In genomic region chr9:21752003-21752402, GRCh38 we compare ENCODE assay signal across 18 cellular contexts. TPM values are rescaled to one million over a fixed set of nuclear protein-coding genes. Genes with fewer than 3 reads are reported as not detected.
DNase-seq lines count a peak whose midpoint lies in the region; TF ChIP-seq lines count a peak whose summit lies in the region.
"Had no signal": no experiment of that assay in that cellular context is flagged by ENCODE, and none has a peak within 500 bp of the region (broad histone marks: within the 10 kb centered on the region; RNA-seq: fewer than 3 reads in every experiment).

No MANE protein-coding gene starts in this region.

- no peak overlapping the region for H3K4me3 Mint-ChIP-seq in H9
- H3K4me3 Mint-ChIP-seq in activated T-cell treated with anti-CD3 and anti-CD28 coated beads, Interleukin-2, amount 50 U/mL, for 24 hours = no peak overlapping the region
- H3K4me3 Mint-ChIP-seq: IgD-negative memory B cell had no signal

- no peak overlapping the region for H3K9ac ChIP-seq in H9 (ENCODE audit: extremely low read depth, insufficient read length, low read length)
- H3K9ac ChIP-seq: BLaER1 treated with 17β-estradiol and CSF1 and Interleukin-3, amounts not matched to agents 10 nM and 100 nM had no signal

- H2BK20ac ChIP-seq in H9 (ENCODE audit: low read depth, low read length, poor library complexity, severe bottlenecking) = no peak overlapping the region

- H3T11ph ChIP-seq in H9 (ENCODE audit: low read length) = no peak overlapping the region

- H3K79me2 ChIP-seq in H9 (ENCODE audit: insufficient read depth, low read length) = no peaks in the 10 kb centered on the region

- no peak overlapping the region for H3K4me2 ChIP-seq in H9 (ENCODE audit: insufficient read depth, insufficient read length, low read length)
- H3K4me2 ChIP-seq: BLaER1 treated with 17β-estradiol and CSF1 and Interleukin-3, amounts not matched to agents 10 nM and 100 nM; PC-9 had no signal

- no peak overlapping the region for H2BK12ac ChIP-seq in H9 (ENCODE audit: insufficient read length, low read depth, low read length)

- DNase-seq in H9 (peak; percentile 62), epithelial cell of esophagus (ENCODE audit: low read depth) (peak; percentile 41), islet precursor cell (peak; percentile 55), renal cortical epithelial cell (ENCODE audit: low read depth) (peak; percentile 29), 8988T (no peak), posterior cingulate gyrus (no peak)
- no peak for DNase-seq in activated T-cell treated with anti-CD3 and anti-CD28 coated beads, Interleukin-2, amount 50 U/mL, for 24 hours
- DNase-seq: Karpas-422, NCI-H1417 treated with DMSO at 0.1 percent for 48 hours, NCI-H2029, NCI-H345, NCI-H524 treated with DMSO at 0.1 percent for 48 hours, PC-9, SJCRH30 had no signal

- H3K79me1 ChIP-seq in H9 (ENCODE audit: insufficient read depth, low read depth, low read length, poor library complexity, severe bottlenecking) = no peaks in the 10 kb centered on the region

- H3K36me3 Mint-ChIP-seq in H9 (ENCODE audit: insufficient read depth in 1 of 3, low read depth in 3 of 3) = no peaks in the 10 kb centered on the region
- H3K36me3 Mint-ChIP-seq in activated T-cell treated with anti-CD3 and anti-CD28 coated beads, Interleukin-2, amount 50 U/mL, for 24 hours (ENCODE audit: low read depth) = no peaks in the 10 kb centered on the region
- H3K36me3 Mint-ChIP-seq: IgD-negative memory B cell had no signal

- intact Hi-C loops in posterior cingulate gyrus (cut with DNase I) = no loop called here

- H2BK15ac ChIP-seq in H9 (ENCODE audit: low read depth, low read length) = no peak overlapping the region

- H3K14ac ChIP-seq in H9 (ENCODE audit: insufficient read depth, low read length) = no peak overlapping the region

- H3K4me1 Mint-ChIP-seq in H9 = peaks cover 7% of the 10 kb centered on the region in 2 experiments
- H3K4me1 Mint-ChIP-seq in activated T-cell treated with anti-CD3 and anti-CD28 coated beads, Interleukin-2, amount 50 U/mL, for 24 hours (ENCODE audit: low read depth) = no peaks in the 10 kb centered on the region
- H3K4me1 Mint-ChIP-seq: IgD-negative memory B cell had no signal

- no peaks in the 10 kb centered on the region for H4K20me1 ChIP-seq in H9 (ENCODE audit: control insufficient read depth, insufficient read depth, insufficient read length)
- H4K20me1 ChIP-seq: BLaER1 treated with 17β-estradiol and CSF1 and Interleukin-3, amounts not matched to agents 10 nM and 100 nM had no signal

- TF ChIP-seq CTCF in H9 (conservative IDR thresholded peaks at IDR 0.05) = no peak
- no peak for TF ChIP-seq CTCF in epithelial cell of esophagus (IDR thresholded peaks at IDR 0.05; ENCODE audit: insufficient read depth, low read depth, low read length, missing control alignments)

- no peak overlapping the region for H4K5ac ChIP-seq in H9 (ENCODE audit: insufficient read length, low read depth, low read length)

- no peak overlapping the region for H3K27ac ChIP-seq in H9 (ENCODE audit: insufficient read length, low read depth, low read length)
- H3K27ac ChIP-seq: BLaER1 treated with 17β-estradiol and CSF1 and Interleukin-3, amounts not matched to agents 10 nM and 100 nM; PC-9; RWPE1; SJCRH30 had no signal

- H2AFZ ChIP-seq in H9 (ENCODE audit: low read length) = no peak overlapping the region
- H2AFZ ChIP-seq: PC-9 had no signal

- no peaks in the 10 kb centered on the region for H3K23me2 ChIP-seq in H9 (ENCODE audit: insufficient read length, low read depth, low read length, poor library complexity, severe bottlenecking)

- no peak overlapping the region for H3K4ac ChIP-seq in H9 (ENCODE audit: low read depth, low read length)

- H3K9me3 Mint-ChIP-seq in H9 = peaks cover 0 to 2% of the 10 kb centered on the region in 2 experiments; a peak in 1 of 5 replicates
- no peaks in the 10 kb centered on the region for H3K9me3 Mint-ChIP-seq in activated T-cell treated with anti-CD3 and anti-CD28 coated beads, Interleukin-2, amount 50 U/mL, for 24 hours
- H3K9me3 Mint-ChIP-seq: IgD-negative memory B cell had no signal

- H3K9me3 ChIP-seq in H9 (ENCODE audit: control insufficient read depth, low read depth, low read length) = no peaks in the 10 kb centered on the region
- H3K9me3 ChIP-seq: SJCRH30 had no signal

- H3K27me3 Mint-ChIP-seq in H9 (ENCODE audit: low read depth) = peaks cover 100% of the 10 kb centered on the region
- peaks cover 36% of the 10 kb centered on the region for H3K27me3 Mint-ChIP-seq in activated T-cell treated with anti-CD3 and anti-CD28 coated beads, Interleukin-2, amount 50 U/mL, for 24 hours

- no peak overlapping the region for H3K23ac ChIP-seq in H9 (ENCODE audit: insufficient read length, low read depth, low read length)

- 0 out of 7 replicates have a peak overlapping the region, but pooled peaks of 1 of the 3 experiments have one; percentile 9 for H3K27ac Mint-ChIP-seq in H9
- H3K27ac Mint-ChIP-seq in activated T-cell treated with anti-CD3 and anti-CD28 coated beads, Interleukin-2, amount 50 U/mL, for 24 hours = no peak overlapping the region
- H3K27ac Mint-ChIP-seq: IgD-negative memory B cell had no signal

- H4K8ac ChIP-seq in H9 (replicated peaks; ENCODE audit: insufficient read length, low read depth, low read length) = no peak overlapping the region

- H3K18ac ChIP-seq in H9 (ENCODE audit: insufficient read length, low read depth, low read length) = no peak overlapping the region

- no peak overlapping the region for H3K4me3 ChIP-seq in epithelial cell of esophagus (ENCODE audit: low read length)
- H3K4me3 ChIP-seq: BLaER1 treated with 17β-estradiol and CSF1 and Interleukin-3, amounts not matched to agents 10 nM and 100 nM; PC-9; SJCRH30 had no signal

- no peak overlapping the region for H3K56ac ChIP-seq in H9 (ENCODE audit: insufficient read length, low read depth, low read length)

- no peak overlapping the region for H2AK5ac ChIP-seq in H9 (ENCODE audit: insufficient read length, low read length)

- H3K4me1 ChIP-seq in H9 (ENCODE audit: insufficient read depth, low read length) = no peaks in the 10 kb centered on the region
- H3K4me1 ChIP-seq: SJCRH30 had no signal

- no peak overlapping the region for H4K91ac ChIP-seq in H9 (ENCODE audit: insufficient read length, low read depth, low read length)

- no peak overlapping the region for H2BK5ac ChIP-seq in H9 (ENCODE audit: insufficient read length, low read length)

- no peak overlapping the region for H2BK120ac ChIP-seq in H9 (ENCODE audit: low read depth, low read length, poor library complexity, severe bottlenecking)

- peaks cover 75% of the 10 kb centered on the region for H3K27me3 ChIP-seq in H9 (ENCODE audit: insufficient read depth, low read length)
- H3K27me3 ChIP-seq: BLaER1 treated with 17β-estradiol and CSF1 and Interleukin-3, amounts not matched to agents 10 nM and 100 nM; SJCRH30 had no signal

RNA-seq across cellular contexts. Expression of gene MTAP, which starts 50.4 kb away (rescaled TPM):
- total RNA-seq in H9 (2021) (91.5 and 102 TPM in 2 replicates), renal cortical epithelial cell (42.6 and 59.4 TPM in 2 replicates)
- total RNA-seq: MCF 10A had no signal

Comparison
In these comparisons a context has a peak if more than half of its experiments do, and no peak if none do; other contexts are left out.
1. DNase-seq: peak in H9 (single experiment), epithelial cell of esophagus (single experiment), islet precursor cell (single experiment) and renal cortical epithelial cell (single experiment); none in 8988T (single experiment), activated T-cell treated with anti-CD3 and anti-CD28 coated beads, Interleukin-2, amount 50 U/mL, for 24 hours (single experiment) and posterior cingulate gyrus (0 of 10).